ENCODE assay signal across 12 cellular contexts in the genomic region with DNA sequence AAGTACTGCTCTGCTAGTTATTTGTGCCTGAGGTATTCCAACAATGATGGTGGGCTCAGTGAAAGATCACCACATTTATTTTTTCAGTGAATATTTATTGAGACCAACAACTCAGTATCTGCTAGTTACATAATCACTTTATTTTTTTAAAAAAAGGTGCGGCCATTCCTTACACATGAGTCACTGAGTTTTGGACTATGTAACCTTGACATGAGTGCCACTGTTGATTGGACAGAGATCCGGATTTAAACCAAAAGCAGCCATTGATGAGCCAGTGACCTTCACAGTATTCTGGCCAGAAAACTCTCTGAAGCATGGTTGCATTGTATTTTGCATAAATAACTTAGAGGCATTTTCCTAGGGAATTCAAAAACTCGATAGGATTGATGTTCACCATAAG.
DNase-seq lines count a peak whose midpoint lies in the region; ATAC-seq and TF ChIP-seq lines count a peak whose summit lies in the region.
"Had no signal": no experiment of that assay in that cellular context is flagged by ENCODE, and none has a peak within 500 bp of the region (broad histone marks: within the 10 kb centered on the region; RNA-seq: fewer than 3 reads in every experiment).

No MANE protein-coding gene starts in this region.

- peak overlapping the region in 3 of 5 experiments; percentile 45 to 60 (median 53) for H3K27ac Mint-ChIP-seq in brain
- H3K27ac Mint-ChIP-seq in activated CD4-positive, alpha-beta T cell treated with anti-CD3 and anti-CD28 coated beads for 36 hours: no peak overlapping the region
- H3K27ac Mint-ChIP-seq: CD4-positive, alpha-beta memory T cell had no signal

- POLR2A ChIA-PET in activated CD4-positive, alpha-beta T cell treated with anti-CD3 and anti-CD28 coated beads for 36 hours (lab: Charles Lee): no interaction called here

- H3K27ac ChIP-seq in right cardiac atrium (ENCODE audit: low read length): no peak overlapping the region
- H3K27ac ChIP-seq: C4-2B had no signal

- no peak for ATAC-seq in right cardiac atrium
- ATAC-seq in activated CD4-positive, alpha-beta T cell treated with anti-CD3 and anti-CD28 coated beads for 36 hours: no peak

- H3K4me1 ChIP-seq in right cardiac atrium (ENCODE audit: control insufficient read depth, insufficient read depth, low read length): no peaks in the 10 kb centered on the region
- H3K4me1 ChIP-seq: BE2C, HAP-1 had no signal

- CTCF ChIA-PET in activated CD4-positive, alpha-beta T cell treated with anti-CD3 and anti-CD28 coated beads for 36 hours (lab: Charles Lee): no interaction called here

- H3K9me3 ChIP-seq in right cardiac atrium (ENCODE audit: control insufficient read depth, low read length): no peaks in the 10 kb centered on the region
- H3K9me3 ChIP-seq: BE2C, HAP-1 had no signal

- H3K9me3 Mint-ChIP-seq in brain: peaks cover 0 to 6% (median 0%) of the 10 kb centered on the region in 5 experiments
- H3K9me3 Mint-ChIP-seq in activated CD4-positive, alpha-beta T cell treated with anti-CD3 and anti-CD28 coated beads for 36 hours (ENCODE audit: low read depth): no peaks in the 10 kb centered on the region

- DNase-seq in A172 (ENCODE audit: low spot score): peak; percentile 45
- peak; percentile 26 for DNase-seq in HT1080 (ENCODE audit: low read depth)
- DNase-seq in kidney tubule cell (ENCODE audit: low spot score): peak; percentile 33
- DNase-seq in NCI-H1436 treated with DMSO at 0.1 percent for 48 hours (lab: John Stamatoyannopoulos, UW): no peak
- no peak for DNase-seq in right cardiac atrium
- no peak for DNase-seq in activated CD4-positive, alpha-beta T cell treated with anti-CD3 and anti-CD28 coated beads for 36 hours
- DNase-seq: BE2C; CD4-positive, alpha-beta memory T cell; GF-D8 had no signal

- no peaks in the 10 kb centered on the region for H3K27me3 ChIP-seq in right cardiac atrium (ENCODE audit: control insufficient read depth, insufficient read depth)

- peaks cover 53% of the 10 kb centered on the region for H3K4me1 Mint-ChIP-seq in brain
- no peaks in the 10 kb centered on the region for H3K4me1 Mint-ChIP-seq in activated CD4-positive, alpha-beta T cell treated with anti-CD3 and anti-CD28 coated beads for 36 hours
- H3K4me1 Mint-ChIP-seq: CD4-positive, alpha-beta memory T cell had no signal

- H3K4me3 ChIP-seq in right cardiac atrium (ENCODE audit: low read length): no peak overlapping the region
- H3K4me3 ChIP-seq: HAP-1 had no signal

- 84% methylated on average over 3 of the region's 3 CpGs for WGBS in right cardiac atrium

- TF ChIP-seq CTCF in brain (conservative IDR thresholded peaks at IDR 0.05): no peak

- H3K4me3 Mint-ChIP-seq in brain: no peak overlapping the region
- no peak overlapping the region for H3K4me3 Mint-ChIP-seq in activated CD4-positive, alpha-beta T cell treated with anti-CD3 and anti-CD28 coated beads for 36 hours
- H3K4me3 Mint-ChIP-seq: CD4-positive, alpha-beta memory T cell had no signal

- H3K36me3 Mint-ChIP-seq in brain: no peaks in the 10 kb centered on the region
- no peaks in the 10 kb centered on the region for H3K36me3 Mint-ChIP-seq in activated CD4-positive, alpha-beta T cell treated with anti-CD3 and anti-CD28 coated beads for 36 hours (ENCODE audit: low read depth)
- H3K36me3 Mint-ChIP-seq: CD4-positive, alpha-beta memory T cell had no signal

- intact Hi-C loops in right cardiac atrium (cut with DNase I): no loop called here
- intact Hi-C loops in activated CD4-positive, alpha-beta T cell treated with anti-CD3 and anti-CD28 coated beads for 36 hours (cut with DNase I, micrococcal nuclease): no loop called here

- peaks cover 18% of the 10 kb centered on the region for H3K27me3 Mint-ChIP-seq in brain
- peaks cover 13% of the 10 kb centered on the region for H3K27me3 Mint-ChIP-seq in activated CD4-positive, alpha-beta T cell treated with anti-CD3 and anti-CD28 coated beads for 36 hours

Comparison
In these comparisons a context has a peak if more than half of its experiments do, and no peak if none do; other contexts are left out.
1. DNase-seq: peak in A172 (single experiment), HT1080 (single experiment) and kidney tubule cell (single experiment); none in NCI-H1436 treated with DMSO at 0.1 percent for 48 hours (single experiment), right cardiac atrium (0 of 3) and activated CD4-positive, alpha-beta T cell treated with anti-CD3 and anti-CD28 coated beads for 36 hours (single experiment).